26 cellular contexts compared by ENCODE assay signal in the genomic region with DNA sequence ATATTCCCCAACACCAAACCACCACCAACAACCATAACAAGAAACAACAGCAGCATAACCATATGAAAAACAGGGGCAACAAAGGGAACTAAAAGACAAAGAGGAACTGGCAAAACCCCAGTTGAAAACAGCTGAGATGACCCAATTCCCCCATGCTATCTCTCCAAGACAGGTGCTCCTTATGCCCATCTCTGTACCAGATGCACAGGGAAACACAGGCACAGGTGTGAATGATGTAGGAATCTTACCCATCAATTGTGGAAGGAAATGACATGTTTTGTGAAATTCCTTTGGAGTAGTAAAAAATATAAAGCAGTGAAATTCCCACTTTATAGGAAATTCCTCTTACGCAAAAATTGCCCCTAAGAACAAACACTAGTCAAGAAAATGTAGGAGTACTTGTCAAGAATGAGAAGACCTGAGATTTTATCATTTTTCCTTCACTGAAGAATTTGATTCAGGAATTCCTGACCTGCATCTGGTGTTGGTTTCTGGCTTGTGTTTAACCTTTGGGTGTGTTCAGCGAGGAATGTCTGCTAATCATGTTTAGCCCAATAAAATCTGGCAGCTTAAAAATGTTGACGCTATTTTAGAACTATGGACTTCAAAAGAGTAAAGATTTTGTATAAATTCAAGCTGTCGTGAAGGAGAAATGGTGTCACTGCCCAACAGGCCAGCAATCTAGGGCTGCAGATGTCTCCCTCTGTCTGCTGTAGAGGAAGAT.
DNase-seq lines count a peak whose midpoint lies in the region; TF ChIP-seq lines count a peak whose summit lies in the region.
"Had no signal": no experiment of that assay in that cellular context is flagged by ENCODE, and none has a peak within 500 bp of the region (broad histone marks: within the 10 kb centered on the region; RNA-seq: fewer than 3 reads in every experiment).

No MANE protein-coding gene starts in this region.

- no peaks in the 10 kb centered on the region for H3K27me3 Mint-ChIP-seq in type B pancreatic cell
- no peaks in the 10 kb centered on the region for H3K27me3 Mint-ChIP-seq in activated naive CD4-positive, alpha-beta T cell treated with anti-CD3 and anti-CD28 coated beads for 36 hours (ENCODE audit: low read depth)
- H3K27me3 Mint-ChIP-seq: activated naive CD4-positive, alpha-beta T cell treated with anti-CD3 and anti-CD28 coated beads, Interleukin-2, amount 50 U/mL, for 24 hours; central memory CD8-positive, alpha-beta T cell; naive thymus-derived CD8-positive, alpha-beta T cell; stimulated activated naive B cell treated with anti-CD40 and anti-IgM and Interleukin-4, amounts not matched to agents 10 μg/mL and 1 μg/mL and 100 μg/mL, for 72 hours had no signal

- H3K36me3 Mint-ChIP-seq in type B pancreatic cell, result peaks cover 3% of the 10 kb centered on the region
- no peaks in the 10 kb centered on the region for H3K36me3 Mint-ChIP-seq in activated naive CD4-positive, alpha-beta T cell treated with anti-CD3 and anti-CD28 coated beads for 36 hours (ENCODE audit: low read depth)
- H3K36me3 Mint-ChIP-seq: activated naive CD4-positive, alpha-beta T cell treated with anti-CD3 and anti-CD28 coated beads, Interleukin-2, amount 50 U/mL, for 24 hours; CD8-positive, alpha-beta T cell; naive thymus-derived CD8-positive, alpha-beta T cell; stimulated activated naive B cell treated with anti-CD40 and anti-IgM and Interleukin-4, amounts not matched to agents 10 μg/mL and 1 μg/mL and 100 μg/mL, for 72 hours had no signal

- CTCF ChIA-PET in activated naive CD4-positive, alpha-beta T cell treated with anti-CD3 and anti-CD28 coated beads for 36 hours (lab: Charles Lee), result interaction anchor here (0.5 kb wide), 1 partner anchor 90 kb away, joined by 3 read pairs; no protein-coding TSS in a partner anchor

- TF ChIP-seq CTCF in type B pancreatic cell (conservative IDR thresholded peaks at IDR 0.05), result no peak

- H3K4me3 Mint-ChIP-seq in type B pancreatic cell, result peak overlapping the region; percentile 6
- H3K4me3 Mint-ChIP-seq in activated naive CD4-positive, alpha-beta T cell treated with anti-CD3 and anti-CD28 coated beads for 36 hours, result no peak overlapping the region
- H3K4me3 Mint-ChIP-seq: activated naive CD4-positive, alpha-beta T cell treated with anti-CD3 and anti-CD28 coated beads, Interleukin-2, amount 50 U/mL, for 24 hours; activated T-helper 1 cell treated with anti-CD3 and anti-CD28 coated beads, Interleukin-12 subunit alpha, Interleukin-12 subunit beta, Interleukin-2, Interleukin-4 antibody, amounts not matched to agents 30 ng/mL and 10 ng/mL and 1 ng/mL, durations not matched to agents 14 hours and 24 hours and 36 hours; CD8-positive, alpha-beta T cell; central memory CD8-positive, alpha-beta T cell; naive thymus-derived CD8-positive, alpha-beta T cell; stimulated activated naive B cell treated with anti-CD40 and anti-IgM and Interleukin-4, amounts not matched to agents 10 μg/mL and 1 μg/mL and 100 μg/mL, for 72 hours; T-helper 2 cell treated with Interferon-gamma antibody and Interleukin-4, amounts not matched to agents 5 μg/mL and 100 μg/mL, for 36 hours had no signal

- intact Hi-C loops in activated naive CD4-positive, alpha-beta T cell treated with anti-CD3 and anti-CD28 coated beads for 36 hours (cut with micrococcal nuclease), result no loop called here

- H3K4me1 Mint-ChIP-seq in type B pancreatic cell (ENCODE audit: unreplicated experiment), result peaks cover 41% of the 10 kb centered on the region
- no peaks in the 10 kb centered on the region for H3K4me1 Mint-ChIP-seq in activated naive CD4-positive, alpha-beta T cell treated with anti-CD3 and anti-CD28 coated beads for 36 hours (ENCODE audit: low read depth)
- H3K4me1 Mint-ChIP-seq: activated naive CD4-positive, alpha-beta T cell treated with anti-CD3 and anti-CD28 coated beads, Interleukin-2, amount 50 U/mL, for 24 hours; central memory CD8-positive, alpha-beta T cell; naive thymus-derived CD8-positive, alpha-beta T cell; stimulated activated naive B cell treated with anti-CD40 and anti-IgM and Interleukin-4, amounts not matched to agents 10 μg/mL and 1 μg/mL and 100 μg/mL, for 72 hours had no signal

- H3K27ac Mint-ChIP-seq in type B pancreatic cell, result peak overlapping the region; percentile 75
- H3K27ac Mint-ChIP-seq in activated naive CD4-positive, alpha-beta T cell treated with anti-CD3 and anti-CD28 coated beads for 36 hours, result no peak overlapping the region
- H3K27ac Mint-ChIP-seq: activated naive CD4-positive, alpha-beta T cell treated with anti-CD3 and anti-CD28 coated beads, Interleukin-2, amount 50 U/mL, for 24 hours; activated T-helper 1 cell treated with anti-CD3 and anti-CD28 coated beads, Interleukin-12 subunit alpha, Interleukin-12 subunit beta, Interleukin-2, Interleukin-4 antibody, amounts not matched to agents 30 ng/mL and 10 ng/mL and 1 ng/mL, durations not matched to agents 14 hours and 24 hours and 36 hours; CD8-positive, alpha-beta T cell; naive thymus-derived CD8-positive, alpha-beta T cell; stimulated activated naive B cell treated with anti-CD40 and anti-IgM and Interleukin-4, amounts not matched to agents 10 μg/mL and 1 μg/mL and 100 μg/mL, for 72 hours; T-helper 2 cell treated with Interferon-gamma antibody and Interleukin-4, amounts not matched to agents 5 μg/mL and 100 μg/mL, for 36 hours had no signal

- DNase-seq in DMS 273 (lab: John Stamatoyannopoulos, UW; ENCODE audit: unreplicated experiment) (peak; percentile 31), DMS 273 treated with DMSO at 0.1 percent for 48 hours (lab: John Stamatoyannopoulos, UW) (no peak), NCI-H69 (lab: John Stamatoyannopoulos, UW) (peak; percentile 50), kidney glomerular epithelial cell (lab: John Stamatoyannopoulos, UW) (peak; percentile 6), type B pancreatic cell (ENCODE audit: extremely low spot score, unreplicated experiment) (no peak), amygdala (lab: John Stamatoyannopoulos, UW) (no peak), HK-2 (ENCODE audit: unreplicated experiment) (no peak)
- DNase-seq in activated naive CD4-positive, alpha-beta T cell treated with anti-CD3 and anti-CD28 coated beads for 36 hours, result no peak
- DNase-seq: activated CD4-positive, alpha-beta T cell treated with anti-CD3 and anti-CD28 coated beads, Interleukin-2, amount 50 U/mL, for 4 hours; AML-193; CD8-positive, alpha-beta T cell; GF-D8; GM23248; heart left ventricle; KBM-7; naive thymus-derived CD8-positive, alpha-beta T cell; NCI-H1694; NCI-H748 treated with DMSO at 0.1 percent for 48 hours; stimulated activated CD4-positive, alpha-beta T cell treated with anti-CD3 and anti-CD28 coated beads, Interleukin-12 subunit alpha, Interleukin-12 subunit beta, amount 100 ng/mL, for 4 hours; stimulated activated CD4-positive, alpha-beta T cell treated with anti-CD3 and anti-CD28 coated beads, Interleukin-4, amount 100 ng/mL, for 24 hours; stimulated activated naive B cell treated with anti-CD40 and anti-IgM and Interleukin-4, amounts not matched to agents 10 μg/mL and 1 μg/mL and 100 μg/mL, for 72 hours; WERI-Rb-1 had no signal

- H3K9me3 Mint-ChIP-seq in type B pancreatic cell, result no peaks in the 10 kb centered on the region
- peaks cover under 1% of the 10 kb centered on the region for H3K9me3 Mint-ChIP-seq in activated naive CD4-positive, alpha-beta T cell treated with anti-CD3 and anti-CD28 coated beads for 36 hours

Comparison
In these comparisons a context has a peak if more than half of its experiments do, and no peak if none do; other contexts are left out.
1. DNase-seq: peak in DMS 273 (single experiment), NCI-H69 (single experiment) and kidney glomerular epithelial cell (single experiment); none in DMS 273 treated with DMSO at 0.1 percent for 48 hours (single experiment), type B pancreatic cell (single experiment), amygdala (0 of 56), HK-2 (single experiment) and activated naive CD4-positive, alpha-beta T cell treated with anti-CD3 and anti-CD28 coated beads for 36 hours (single experiment).